In the genomic region with DNA sequence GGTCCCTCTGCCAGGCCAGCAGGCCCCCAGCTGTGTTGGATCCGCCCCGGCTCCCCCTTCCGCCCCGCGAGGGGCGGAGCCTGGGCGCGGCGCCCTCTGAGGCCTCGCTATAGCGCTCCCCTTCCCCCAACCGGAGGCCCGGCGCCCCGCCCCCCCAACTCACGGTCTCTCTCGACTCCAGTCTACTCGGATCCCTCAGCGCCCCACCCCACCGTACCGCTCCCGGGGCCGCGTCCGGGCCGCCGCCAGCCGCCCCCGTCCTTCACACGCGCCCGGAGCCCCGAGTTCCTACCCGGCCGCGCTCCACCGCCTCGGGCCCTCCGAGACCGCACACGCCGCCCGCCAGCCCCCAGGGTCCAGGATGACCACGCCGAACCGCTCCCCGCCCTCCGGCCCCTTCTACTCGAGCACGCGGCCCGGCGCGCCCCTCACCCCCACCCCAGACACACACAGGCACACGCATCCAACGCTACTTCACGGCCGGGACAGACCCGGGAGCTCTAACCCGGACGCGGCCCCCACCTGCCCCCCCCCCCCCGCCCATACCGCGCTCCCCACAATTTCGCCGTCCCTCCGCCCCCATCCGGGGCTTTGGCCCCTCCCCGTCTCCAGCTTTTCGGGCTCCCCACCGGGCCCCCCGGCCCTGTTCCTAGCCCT, we compare ENCODE assay signal across 8 cellular contexts. TPM values are rescaled to one million over a fixed set of nuclear protein-coding genes. Genes with fewer than 3 reads are reported as not detected.
A peak's percentile ranks its signal among the peaks of the same experiment; 100 is the strongest.
DNase-seq lines count a peak whose midpoint lies in the region; ATAC-seq and TF ChIP-seq lines count a peak whose summit lies in the region.

No MANE protein-coding gene starts in this region.

- H3K79me2 ChIP-seq in neural cell (replicated peaks; ENCODE audit: insufficient read depth, low read length): peaks cover 76% of the 10 kb centered on the region

- peak overlapping the region; percentile 98 for H3K9ac ChIP-seq in neural cell (ENCODE audit: low read length)

- peak overlapping the region; percentile 98 for H3K4me3 Mint-ChIP-seq in activated T-helper 2 cell treated with anti-CD3 and anti-CD28 coated beads, Interferon-gamma antibody, Interleukin-2, Interleukin-4, amounts not matched to agents 10 μg/mL and 5 μg/mL and 100 μg/mL, durations not matched to agents 14 hours and 24 hours and 36 hours (ENCODE audit: low read depth)

- H3K9me3 ChIP-seq in neural cell (ENCODE audit: low read length) (no peaks in the 10 kb centered on the region), stomach (no peaks in the 10 kb centered on the region)

- no peak for TF ChIP-seq RAD21 in neural cell (conservative IDR thresholded peaks at IDR 0.05)

- 0 to 1% (median 1%) methylated on average over 11 to 70 of the region's 73 CpGs for WGBS in stomach, 5 donors

- no peaks in the 10 kb centered on the region for H3K27me3 ChIP-seq in neural cell (ENCODE audit: insufficient read depth, low read depth, low read length)
- H3K27me3 ChIP-seq in stomach: no peaks in the 10 kb centered on the region

- TF ChIP-seq POLR2A in stomach (IDR thresholded peaks at IDR 0.05): no peak

- H3K4me3 ChIP-seq in fibroblast of the aortic adventitia (ENCODE audit: low read depth, low read length): peak overlapping the region; percentile 89
- peak overlapping the region; percentile 75 for H3K4me3 ChIP-seq in neural cell (ENCODE audit: low read length)
- peak overlapping the region; percentile 97 to 100 (median 98) for H3K4me3 ChIP-seq in stomach

- H3K4me1 ChIP-seq in stomach: peaks cover 41 to 63% (median 58%) of the 10 kb centered on the region in 4 donors

- DNase-seq in ACHN (peak; percentile 77), GM20000 (ENCODE audit: low spot score) (peak; percentile 89), fibroblast of the aortic adventitia (ENCODE audit: low read depth) (peak; percentile 54), stomach (peak; percentile 85)
- DNase-seq in activated T-helper 2 cell treated with anti-CD3 and anti-CD28 coated beads, Interferon-gamma antibody, Interleukin-2, Interleukin-4, amounts not matched to agents 10 μg/mL and 5 μg/mL and 100 μg/mL, durations not matched to agents 14 hours and 24 hours and 36 hours (ENCODE audit: low spot score): peak; percentile 77

- intact Hi-C loops in activated T-helper 2 cell treated with anti-CD3 and anti-CD28 coated beads, Interferon-gamma antibody, Interleukin-2, Interleukin-4, amounts not matched to agents 10 μg/mL and 5 μg/mL and 100 μg/mL, durations not matched to agents 14 hours and 24 hours and 36 hours (cut with micrococcal nuclease): loop anchor here (1.0 to 2.0 kb wide), 2 partner anchors 43 to 335 kb away; partner anchors contain the start of gene SLC2A4
- intact Hi-C loops in stomach (cut with DNase I; ENCODE audit: low total_unique reads): no loop called here

- H4K20me1 ChIP-seq in neural cell (ENCODE audit: insufficient read depth): no peaks in the 10 kb centered on the region

- H3K4me1 Mint-ChIP-seq in activated T-helper 2 cell treated with anti-CD3 and anti-CD28 coated beads, Interferon-gamma antibody, Interleukin-2, Interleukin-4, amounts not matched to agents 10 μg/mL and 5 μg/mL and 100 μg/mL, durations not matched to agents 14 hours and 24 hours and 36 hours (ENCODE audit: low read depth): peaks cover 52% of the 10 kb centered on the region

- H3F3A ChIP-seq in neural cell (ENCODE audit: insufficient read depth, low read length, poor library complexity, severe bottlenecking): peaks cover 3% of the 10 kb centered on the region

- H3K9me3 Mint-ChIP-seq in activated T-helper 2 cell treated with anti-CD3 and anti-CD28 coated beads, Interferon-gamma antibody, Interleukin-2, Interleukin-4, amounts not matched to agents 10 μg/mL and 5 μg/mL and 100 μg/mL, durations not matched to agents 14 hours and 24 hours and 36 hours: no peaks in the 10 kb centered on the region

- peak overlapping the region; percentile 95 for H3K27ac ChIP-seq in neural cell (ENCODE audit: low read length)
- peak overlapping the region; percentile 88 to 99 (median 96) for H3K27ac ChIP-seq in stomach

- in situ Hi-C loops in ACHN (cut with HindIII; ENCODE audit: low pct_ligation_motif_present, low pct_unique_long_range_greater_than_20kb, low sequenced_read_pairs): no loop called here

- H3K27ac Mint-ChIP-seq in activated T-helper 2 cell treated with anti-CD3 and anti-CD28 coated beads, Interferon-gamma antibody, Interleukin-2, Interleukin-4, amounts not matched to agents 10 μg/mL and 5 μg/mL and 100 μg/mL, durations not matched to agents 14 hours and 24 hours and 36 hours: peak overlapping the region; percentile 92

- H2AFZ ChIP-seq in neural cell (ENCODE audit: low read depth, low read length): no peak overlapping the region

- H3K36me3 ChIP-seq in neural cell (ENCODE audit: insufficient read depth, low read length) (no peaks in the 10 kb centered on the region), stomach (peaks cover 23 to 34% (median 31%) of the 10 kb centered on the region in 4 donors)

- no peaks in the 10 kb centered on the region for H3K9me2 ChIP-seq in neural cell (ENCODE audit: insufficient read depth, low read length)

- no peak for TF ChIP-seq EP300 in neural cell (conservative IDR thresholded peaks at IDR 0.05; ENCODE audit: poor library complexity, severe bottlenecking)
- no peak for TF ChIP-seq EP300 in stomach (IDR thresholded peaks at IDR 0.05)

- no peaks in the 10 kb centered on the region for H3K27me3 Mint-ChIP-seq in activated T-helper 2 cell treated with anti-CD3 and anti-CD28 coated beads, Interferon-gamma antibody, Interleukin-2, Interleukin-4, amounts not matched to agents 10 μg/mL and 5 μg/mL and 100 μg/mL, durations not matched to agents 14 hours and 24 hours and 36 hours (ENCODE audit: low read depth)

- ATAC-seq in HG03175 (IDR thresholded peaks at IDR 0.05; ENCODE audit: unreplicated experiment): no peak

- peak overlapping the region; percentile 82 for H3K4me2 ChIP-seq in neural cell (ENCODE audit: low read length)

- peaks cover 60% of the 10 kb centered on the region for H3K36me3 Mint-ChIP-seq in activated T-helper 2 cell treated with anti-CD3 and anti-CD28 coated beads, Interferon-gamma antibody, Interleukin-2, Interleukin-4, amounts not matched to agents 10 μg/mL and 5 μg/mL and 100 μg/mL, durations not matched to agents 14 hours and 24 hours and 36 hours (ENCODE audit: low read depth)

- no peak for TF ChIP-seq CTCF in GM20000 (IDR thresholded peaks at IDR 0.05; ENCODE audit: extremely low read depth, missing control alignments)
- TF ChIP-seq CTCF in fibroblast of the aortic adventitia (IDR thresholded peaks at IDR 0.05; ENCODE audit: insufficient read depth, low read length): no peak
- no peak for TF ChIP-seq CTCF in neural cell (IDR thresholded peaks at IDR 0.05; ENCODE audit: poor library complexity, severe bottlenecking)
- no peak for TF ChIP-seq CTCF in stomach (IDR thresholded peaks at IDR 0.05)

TF ChIP-seq in neural cell, 6 proteins besides CTCF, POLR2A, EP300 and RAD21 (continues in another document):
- TF ChIP-seq MXI1 (conservative IDR thresholded peaks at IDR 0.05; ENCODE audit: poor library complexity, severe bottlenecking): peak; percentile 56

RNA-seq across cellular contexts. Expression of gene PHF23, which starts 1.4 kb away (rescaled TPM):
- 86.0 TPM for polyA plus RNA-seq in PFSK-1 (2012; ENCODE audit: insufficient read length, low read depth)
- total RNA-seq in activated T-helper 2 cell treated with anti-CD3 and anti-CD28 coated beads, Interferon-gamma antibody, Interleukin-2, Interleukin-4, amounts not matched to agents 10 μg/mL and 5 μg/mL and 100 μg/mL, durations not matched to agents 14 hours and 24 hours and 36 hours: 43.4 and 47.8 TPM in 2 replicates
- total RNA-seq in fibroblast of the aortic adventitia (ENCODE audit: low replicate concordance): 26.7 and 40.3 TPM in 2 replicates
- 55.7 and 60.3 TPM in 2 replicates for polyA plus RNA-seq in neural cell
- 53.1 and 54.8 TPM in 2 replicates for polyA minus RNA-seq in neural cell
- total RNA-seq in stomach: 10 to 100 TPM in 3 of 5 donors, 1 to 10 TPM in 2; 5.2 to 26.2 (median 14.0) TPM
- polyA plus RNA-seq in stomach: 10 to 100 TPM; 21.3 to 27.2 (median 21.5) TPM

RNA-seq across cellular contexts. Expression of gene DVL2, which starts 3.6 kb away (rescaled TPM):
- polyA plus RNA-seq in PFSK-1 (2012; ENCODE audit: insufficient read length, low read depth): 118 TPM
- 69.7 and 73.1 TPM in 2 replicates for total RNA-seq in activated T-helper 2 cell treated with anti-CD3 and anti-CD28 coated beads, Interferon-gamma antibody, Interleukin-2, Interleukin-4, amounts not matched to agents 10 μg/mL and 5 μg/mL and 100 μg/mL, durations not matched to agents 14 hours and 24 hours and 36 hours
- total RNA-seq in fibroblast of the aortic adventitia (ENCODE audit: low replicate concordance) (67.7 and 102 TPM in 2 replicates), stomach (100 to 1,000 TPM in 1 of 5 donors, 10 to 100 TPM in 4; 16.9 to 114 (median 19.7) TPM)
- polyA plus RNA-seq in neural cell (41.1 and 59.2 TPM in 2 replicates), stomach (10 to 100 TPM; 12.1 to 14.5 (median 14.5) TPM)
- 84.3 and 92.8 TPM in 2 replicates for polyA minus RNA-seq in neural cell

RNA-seq across cellular contexts. Expression of gene GABARAP, which starts 4.4 kb away (rescaled TPM):
- polyA plus RNA-seq in PFSK-1 (2012; ENCODE audit: insufficient read length, low read depth): 175 TPM
- 145 and 147 TPM in 2 replicates for total RNA-seq in activated T-helper 2 cell treated with anti-CD3 and anti-CD28 coated beads, Interferon-gamma antibody, Interleukin-2, Interleukin-4, amounts not matched to agents 10 μg/mL and 5 μg/mL and 100 μg/mL, durations not matched to agents 14 hours and 24 hours and 36 hours
- total RNA-seq in fibroblast of the aortic adventitia (ENCODE audit: low replicate concordance): 293 and 420 TPM in 2 replicates
- polyA plus RNA-seq in neural cell: 384 and 512 TPM in 2 replicates
- polyA minus RNA-seq in neural cell: 280 and 287 TPM in 2 replicates
- total RNA-seq in stomach: 100 to 1,000 TPM; 111 to 419 (median 206) TPM
- polyA plus RNA-seq in stomach: 1,000 to 10,000 TPM in 1 of 3 donors, 100 to 1,000 TPM in 2; 773 to 1,252 (median 934) TPM

RNA-seq across cellular contexts. Expression of gene CTDNEP1, which starts 13.6 kb away (rescaled TPM):
- polyA plus RNA-seq in PFSK-1 (2012; ENCODE audit: insufficient read length, low read depth): 163 TPM
- total RNA-seq in activated T-helper 2 cell treated with anti-CD3 and anti-CD28 coated beads, Interferon-gamma antibody, Interleukin-2, Interleukin-4, amounts not matched to agents 10 μg/mL and 5 μg/mL and 100 μg/mL, durations not matched to agents 14 hours and 24 hours and 36 hours: 170 and 181 TPM in 2 replicates
- total RNA-seq in fibroblast of the aortic adventitia (ENCODE audit: low replicate concordance) (15.3 and 41.2 TPM in 2 replicates), stomach (10 to 100 TPM; 23.9 to 82.8 (median 54.0) TPM)
- polyA plus RNA-seq in neural cell (37.3 and 39.4 TPM in 2 replicates), stomach (10 to 100 TPM; 71.8 to 85.1 (median 75.9) TPM)
- 30.9 and 44.2 TPM in 2 replicates for polyA minus RNA-seq in neural cell

RNA-seq across cellular contexts. Expression of gene ELP5, which starts 14.1 kb away (rescaled TPM):
- polyA plus RNA-seq in PFSK-1 (2012; ENCODE audit: insufficient read length, low read depth): 64.4 TPM
- total RNA-seq in activated T-helper 2 cell treated with anti-CD3 and anti-CD28 coated beads, Interferon-gamma antibody, Interleukin-2, Interleukin-4, amounts not matched to agents 10 μg/mL and 5 μg/mL and 100 μg/mL, durations not matched to agents 14 hours and 24 hours and 36 hours: 64.8 and 65.3 TPM in 2 replicates
- total RNA-seq in fibroblast of the aortic adventitia (ENCODE audit: low replicate concordance): 31.6 and 35.6 TPM in 2 replicates
- 82.7 and 99.5 TPM in 2 replicates for polyA plus RNA-seq in neural cell
- 39.4 and 40.3 TPM in 2 replicates for polyA minus RNA-seq in neural cell
- 10 to 100 TPM in 3 of 5 donors, 1 to 10 TPM in 1, not detected in 1; 8.4 to 19.5 (median 13.6) TPM for total RNA-seq in stomach
- polyA plus RNA-seq in stomach: 10 to 100 TPM; 24.4 to 45.2 (median 28.5) TPM
